ENCODE assay signal across 1 cellular context in genomic region chr17:14360851-14361250, GRCh38.
TF ChIP-seq lines count a peak whose summit lies in the region.

No MANE protein-coding gene starts in this region.

TF ChIP-seq in H1, 55 proteins besides CTCF, POLR2A, EP300 and RAD21 (continued from another document):
- no peak for TF ChIP-seq PHF8 (conservative IDR thresholded peaks at IDR 0.05; ENCODE audit: low read depth, low read length)
- TF ChIP-seq SIX5 (IDR thresholded peaks at IDR 0.05; ENCODE audit: low read depth, low read length): no peak
- TF ChIP-seq SP4 (IDR thresholded peaks at IDR 0.05; ENCODE audit: low read length): no peak
- no peak for TF ChIP-seq GABPA (IDR thresholded peaks at IDR 0.05; ENCODE audit: borderline replicate concordance, insufficient read depth, low read length)
